In the genomic region with DNA sequence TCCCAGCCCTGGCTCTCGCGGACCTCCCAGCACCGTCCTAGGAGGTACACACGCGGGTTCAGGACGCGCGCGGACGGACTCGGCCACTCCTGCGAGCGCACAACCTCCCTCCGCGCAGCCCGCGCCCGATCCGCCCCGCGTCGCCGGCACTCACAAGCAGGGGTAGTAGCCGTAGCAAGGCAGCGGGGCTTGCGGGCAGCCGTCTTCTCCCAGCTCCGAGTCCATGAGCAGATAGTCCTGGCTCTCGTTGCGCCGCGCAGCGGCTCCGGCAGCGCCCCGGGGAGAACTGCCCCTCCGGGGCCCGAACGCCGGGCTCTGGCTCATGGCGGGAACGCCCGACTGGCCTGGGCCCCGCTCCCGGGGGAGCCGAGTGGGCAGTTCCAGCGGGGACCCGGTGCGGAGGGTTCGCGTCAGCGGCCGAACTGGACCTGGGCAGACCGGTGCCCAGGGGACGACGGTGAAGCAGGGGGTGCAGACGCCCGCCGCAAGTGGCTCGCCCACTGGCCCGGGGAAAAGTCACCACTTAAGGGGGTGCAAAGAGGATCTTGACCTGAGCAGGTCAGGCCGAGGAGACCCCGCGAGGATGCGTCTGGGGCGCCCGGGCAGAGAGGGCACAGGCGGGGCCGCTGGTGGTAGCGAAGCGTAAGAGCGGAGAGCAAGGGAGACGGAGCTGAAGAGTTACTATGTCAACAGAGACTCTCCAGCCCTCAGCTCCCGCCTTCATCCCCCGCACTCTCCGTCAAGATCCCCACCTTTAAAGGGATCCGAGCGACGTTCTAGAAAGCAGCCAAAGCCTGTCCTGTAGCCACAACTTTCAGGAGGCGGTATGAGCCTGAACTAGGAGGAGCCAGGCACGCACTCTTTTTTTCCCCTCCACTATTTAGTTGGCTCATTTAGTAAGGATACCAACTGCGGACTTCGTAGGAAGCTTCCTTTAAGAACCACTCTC, we compare ENCODE assay signal across 9 cellular contexts. TPM values are rescaled to one million over a fixed set of nuclear protein-coding genes. Genes with fewer than 3 reads are reported as not detected.
DNase-seq lines count a peak whose midpoint lies in the region; FAIRE-seq and TF ChIP-seq lines count a peak whose summit lies in the region.
"Had no signal": no experiment of that assay in that cellular context is flagged by ENCODE, and none has a peak within 500 bp of the region (broad histone marks: within the 10 kb centered on the region; RNA-seq: fewer than 3 reads in every experiment).

TRPC6 (minus strand) TSS at position 828 of the 949 bp plus-strand sequence; CDS start at position 324, 504 bp downstream.

- FAIRE-seq in GM12892 (lab: Jason Lieb, UNC): no peak

- DNase-seq in ELR (ENCODE audit: low read depth) (peak; percentile 3), astrocyte of the spinal cord (ENCODE audit: low read depth, low spot score) (peak; percentile 27), retinal pigment epithelial cell (ENCODE audit: low read depth) (no peak), occipital lobe (lab: John Stamatoyannopoulos, UW) (no peak), GM12892 (ENCODE audit: insufficient read length) (no peak), GM13977 (ENCODE audit: low spot score) (no peak)
- DNase-seq in effector CD4-positive, alpha-beta T cell: no peak

- no peak for TF ChIP-seq POLR2A in GM12892 (IDR thresholded peaks at IDR 0.05; ENCODE audit: low read depth, low read length)

- peak within 1 kb of the TSS; percentile 43 for H3K4me3 ChIP-seq in astrocyte of the spinal cord (ENCODE audit: low read depth, low read length)
- H3K4me3 ChIP-seq in iPS-11a (ENCODE audit: low read depth, low read length): peak within 1 kb of the TSS; percentile 69
- H3K4me3 ChIP-seq in retinal pigment epithelial cell (ENCODE audit: low read length): peak within 1 kb of the TSS; percentile 38

- TF ChIP-seq CTCF in astrocyte of the spinal cord (IDR thresholded peaks at IDR 0.05; ENCODE audit: low read depth, low read length) (no peak), retinal pigment epithelial cell (conservative IDR thresholded peaks at IDR 0.05; ENCODE audit: low read depth, low read length) (no peak), GM13977 (IDR thresholded peaks at IDR 0.05; ENCODE audit: extremely low read depth, insufficient read depth, missing control alignments) (no peak)

- in situ Hi-C loops in astrocyte of the spinal cord (cut with HindIII; ENCODE audit: low sequenced_read_pairs) (no loop called here), GM13977 (cut with MboI; ENCODE audit: low pct_unique_long_range_greater_than_20kb, low sequenced_read_pairs, unreplicated experiment) (no loop called here)

RNA-seq across cellular contexts. Expression of gene TRPC6, which starts in this region (rescaled TPM):
- 6.9 TPM for total RNA-seq in occipital lobe
- not detected for polyA plus RNA-seq in GM12892 (2012; ENCODE audit: missing spikeins)
- total RNA-seq: T-helper 1 cell treated with Interleukin-12 subunit alpha and Interleukin-12 subunit beta and Interleukin-4 antibody, amounts not matched to agents 30 ng/mL and 1 ng/mL, for 36 hours had no signal

Comparison
In these comparisons a context has a peak if more than half of its experiments do, and no peak if none do; other contexts are left out.
1. DNase-seq: peak in ELR (single experiment) and astrocyte of the spinal cord (single experiment); none in retinal pigment epithelial cell (single experiment), occipital lobe (single experiment), GM12892 (single experiment), effector CD4-positive, alpha-beta T cell (single experiment) and GM13977 (single experiment).
2. Peak in every context shown above with its lines, with median percentiles within 50 percentile points of each other: H3K4me3 ChIP-seq.